10 cellular contexts compared by ENCODE assay signal in genomic region chr19:27774827-27775226, GRCh38.
A peak's percentile ranks its signal among the peaks of the same experiment; 100 is the strongest.
DNase-seq lines count a peak whose midpoint lies in the region; ATAC-seq, FAIRE-seq and TF ChIP-seq lines count a peak whose summit lies in the region.
"Had no signal": no experiment of that assay in that cellular context is flagged by ENCODE, and none has a peak within 500 bp of the region (broad histone marks: within the 10 kb centered on the region; RNA-seq: fewer than 3 reads in every experiment).

No MANE protein-coding gene starts in this region.

- H3K27me3 ChIP-seq in MM.1S (replicated peaks; ENCODE audit: insufficient read depth, low read length) (no peaks in the 10 kb centered on the region), K562 (ENCODE audit: control insufficient read depth in 2 of 2, insufficient read depth in 2 of 2, low read length in 2 of 2) (no peaks in the 10 kb centered on the region)

- peak; percentile 19 for TF ChIP-seq CTCF in natural killer cell (IDR thresholded peaks at IDR 0.05)
- TF ChIP-seq CTCF in MM.1S (IDR thresholded peaks at IDR 0.05; ENCODE audit: low read length) = peak; percentile 43
- peak; percentile 37 to 61 (median 48); a peak in 5 of 6 replicates for TF ChIP-seq CTCF in K562 (IDR thresholded peaks at IDR 0.05 in 2 of 3, conservative IDR thresholded peaks at IDR 0.05 in 1 of 3; ENCODE audit: insufficient read depth in 2 of 3, low read depth in 1 of 3, low read length in 3 of 3)

- BruUV-seq in K562 (replicated peaks; lab: Mats Ljungman, UMichigan) = no TSS peak

- no peaks in the 10 kb centered on the region for H3F3A ChIP-seq in MM.1S (ENCODE audit: insufficient read depth, low read length)

- H3K9ac ChIP-seq in MM.1S (ENCODE audit: low read length) (no peak overlapping the region), K562 (ENCODE audit: insufficient read depth in 1 of 2, low read depth in 2 of 2, low read length in 2 of 2) (no peak overlapping the region)

- H3K4me2 ChIP-seq in MM.1S (ENCODE audit: low read depth, low read length) (no peak overlapping the region), K562 (ENCODE audit: insufficient read depth, low read length) (no peak overlapping the region)

- in situ Hi-C loops in K562 (cut with MboI) = no loop called here

- TF ChIP-seq RAD21 in K562 (CRISPR knock-in tag; conservative IDR thresholded peaks at IDR 0.05 in 1 of 2, IDR thresholded peaks at IDR 0.05 in 1 of 2) = 0 out of 4 replicates have a peak, but pooled peaks of 1 of the 2 experiments have one; percentile 4

- no peaks in the 10 kb centered on the region for H4K20me1 ChIP-seq in MM.1S (ENCODE audit: insufficient read depth, low read length)
- no peaks in the 10 kb centered on the region for H4K20me1 ChIP-seq in K562 (replicated peaks; ENCODE audit: control insufficient read depth, insufficient read depth, low read length)

- H3K4me1 ChIP-seq in MM.1S (ENCODE audit: low read length) = no peaks in the 10 kb centered on the region
- H3K4me1 ChIP-seq in K562 (replicated peaks in 1 of 2; ENCODE audit: control insufficient read depth in 2 of 2, insufficient read depth in 2 of 2, low read length in 2 of 2) = no peaks in the 10 kb centered on the region

- H2AFZ ChIP-seq in MM.1S (ENCODE audit: low read length) = no peak overlapping the region
- no peak overlapping the region for H2AFZ ChIP-seq in K562 (ENCODE audit: low read depth, low read length)

- H3K4me1 Mint-ChIP-seq in natural killer cell = no peaks in the 10 kb centered on the region
- H3K4me1 Mint-ChIP-seq in natural killer cell treated with Interleukin-12 subunit alpha and Interleukin-12 subunit beta and Interleukin-15 and Interleukin-18, amount 100 ng/mL, for 72 hours (ENCODE audit: low read depth in 2 of 2) = no peaks in the 10 kb centered on the region
- peaks cover 3 to 4% of the 10 kb centered on the region in 2 donors for H3K4me1 Mint-ChIP-seq in stimulated activated naive B cell treated with anti-CD40 and anti-IgM and Interleukin-4, amounts not matched to agents 10 μg/mL and 1 μg/mL and 100 μg/mL, for 72 hours

- H3K27ac ChIP-seq in MM.1S (ENCODE audit: low read length) (no peak overlapping the region), K562 (ENCODE audit: extremely low read depth, low read depth, low read length) (no peak overlapping the region)

- CTCF ChIA-PET in K562 (lab: Yijun Ruan, JAX; ENCODE audit: low intra/inter-chr PET ratio) = no interaction called here

- no peaks in the 10 kb centered on the region for H3K9me2 ChIP-seq in MM.1S (replicated peaks; ENCODE audit: insufficient read depth, low read length)

- ATAC-seq in natural killer cell (no peak), K562 (peak; percentile 59), HG03439 (IDR thresholded peaks at IDR 0.05; ENCODE audit: unreplicated experiment) (no peak), GM18867 (IDR thresholded peaks at IDR 0.05; ENCODE audit: unreplicated experiment) (no peak)
- no peak for ATAC-seq in natural killer cell treated with Interleukin-12 subunit alpha and Interleukin-12 subunit beta and Interleukin-15 and Interleukin-18, amount 100 ng/mL, for 72 hours
- peak; percentile 57 to 70 for ATAC-seq in stimulated activated naive B cell treated with anti-CD40 and anti-IgM and Interleukin-4, amounts not matched to agents 10 μg/mL and 1 μg/mL and 100 μg/mL, for 72 hours (replicated peaks)
- ATAC-seq: naive thymus-derived CD8-positive, alpha-beta T cell had no signal

- no peak overlapping the region for H3K27ac Mint-ChIP-seq in natural killer cell
- H3K27ac Mint-ChIP-seq in natural killer cell treated with Interleukin-12 subunit alpha and Interleukin-12 subunit beta and Interleukin-15 and Interleukin-18, amount 100 ng/mL, for 72 hours = no peak overlapping the region
- no peak overlapping the region for H3K27ac Mint-ChIP-seq in stimulated activated naive B cell treated with anti-CD40 and anti-IgM and Interleukin-4, amounts not matched to agents 10 μg/mL and 1 μg/mL and 100 μg/mL, for 72 hours
- H3K27ac Mint-ChIP-seq: naive thymus-derived CD8-positive, alpha-beta T cell; T-helper 1 cell treated with Interleukin-12 subunit alpha and Interleukin-12 subunit beta and Interleukin-4 antibody, amounts not matched to agents 30 μg/mL and 1 μg/mL, for 36 hours had no signal

- WGBS in K562 (ENCODE audit: insufficient coverage, low coverage, missing lambda C conversion rate) = 76% methylated on average over 6 of the region's 7 CpGs

- H3K9me3 Mint-ChIP-seq in natural killer cell = peaks cover 26 to 34% of the 10 kb centered on the region in 2 donors
- H3K9me3 Mint-ChIP-seq in natural killer cell treated with Interleukin-12 subunit alpha and Interleukin-12 subunit beta and Interleukin-15 and Interleukin-18, amount 100 ng/mL, for 72 hours = peaks cover 38% of the 10 kb centered on the region
- H3K9me3 Mint-ChIP-seq in stimulated activated naive B cell treated with anti-CD40 and anti-IgM and Interleukin-4, amounts not matched to agents 10 μg/mL and 1 μg/mL and 100 μg/mL, for 72 hours = peaks cover 34 to 52% of the 10 kb centered on the region in 2 donors

- H3K9me3 ChIP-seq in MM.1S (replicated peaks; ENCODE audit: insufficient read depth, low read length) (no peaks in the 10 kb centered on the region), K562 (replicated peaks; ENCODE audit: control insufficient read depth, insufficient read depth, low read depth, low read length) (peaks cover 3% of the 10 kb centered on the region; the same call in 1 of the 2 replicates)

- H3K4me3 ChIP-seq in MM.1S (ENCODE audit: low read length) = no peak overlapping the region
- no peak overlapping the region for H3K4me3 ChIP-seq in K562

- POLR2A ChIA-PET in K562 (lab: Yijun Ruan, JAX) = interaction anchor here (0.6 kb wide), 1 partner anchor 23 kb away, joined by 3 read pairs; no protein-coding TSS in a partner anchor

- no peaks in the 10 kb centered on the region for H3K9me1 ChIP-seq in K562 (ENCODE audit: control insufficient read depth, insufficient read depth, low read length)

- no peak overlapping the region for H3K4me3 Mint-ChIP-seq in natural killer cell
- no peak overlapping the region for H3K4me3 Mint-ChIP-seq in natural killer cell treated with Interleukin-12 subunit alpha and Interleukin-12 subunit beta and Interleukin-15 and Interleukin-18, amount 100 ng/mL, for 72 hours
- H3K4me3 Mint-ChIP-seq in stimulated activated naive B cell treated with anti-CD40 and anti-IgM and Interleukin-4, amounts not matched to agents 10 μg/mL and 1 μg/mL and 100 μg/mL, for 72 hours = no peak overlapping the region
- H3K4me3 Mint-ChIP-seq: naive thymus-derived CD8-positive, alpha-beta T cell; T-helper 1 cell treated with Interleukin-12 subunit alpha and Interleukin-12 subunit beta and Interleukin-4 antibody, amounts not matched to agents 30 μg/mL and 1 μg/mL, for 36 hours had no signal

- no peak for FAIRE-seq in K562 (lab: Jason Lieb, UNC)

- H3K36me3 ChIP-seq in MM.1S (replicated peaks; ENCODE audit: insufficient read depth, low read length) = no peaks in the 10 kb centered on the region
- peaks cover 19% of the 10 kb centered on the region; the same call in 1 of the 3 replicates for H3K36me3 ChIP-seq in K562 (ENCODE audit: control insufficient read depth, insufficient read depth, low read length)

- no peak for DNase-seq in natural killer cell
- DNase-seq in natural killer cell treated with Interleukin-12 subunit alpha and Interleukin-12 subunit beta and Interleukin-15 and Interleukin-18, amount 100 ng/mL, for 72 hours (ENCODE audit: low spot score) = no peak
- DNase-seq in MM.1S = peak; percentile 45
- DNase-seq in K562 (ENCODE audit: extremely low read depth in 1 of 4, low spot score in 3 of 4) = peak; percentile 35 to 74 (median 56)
- DNase-seq in stimulated activated naive B cell treated with anti-CD40 and anti-IgM and Interleukin-4, amounts not matched to agents 10 μg/mL and 1 μg/mL and 100 μg/mL, for 72 hours = peak; percentile 11
- DNase-seq in occipital lobe (lab: John Stamatoyannopoulos, UW) = no peak
- DNase-seq: naive thymus-derived CD8-positive, alpha-beta T cell had no signal

- intact Hi-C loops in natural killer cell (cut with micrococcal nuclease) (loop anchor here (10.0 kb wide), 2 partner anchors 550 to 940 kb away; no protein-coding TSS in a partner anchor), K562 (cut with micrococcal nuclease) (no loop called here)

- H3K79me2 ChIP-seq in MM.1S (ENCODE audit: low read length) (no peaks in the 10 kb centered on the region), K562 (ENCODE audit: control insufficient read depth, insufficient read depth, low read length) (no peaks in the 10 kb centered on the region)

- TF ChIP-seq POLR2A in K562 (conservative IDR thresholded peaks at IDR 0.05) = no peak

- H3K36me3 Mint-ChIP-seq in natural killer cell = peaks cover 78% of the 10 kb centered on the region
- peaks cover 74% of the 10 kb centered on the region for H3K36me3 Mint-ChIP-seq in natural killer cell treated with Interleukin-12 subunit alpha and Interleukin-12 subunit beta and Interleukin-15 and Interleukin-18, amount 100 ng/mL, for 72 hours
- H3K36me3 Mint-ChIP-seq in stimulated activated naive B cell treated with anti-CD40 and anti-IgM and Interleukin-4, amounts not matched to agents 10 μg/mL and 1 μg/mL and 100 μg/mL, for 72 hours = peaks cover 68 to 92% of the 10 kb centered on the region in 2 donors

- no peaks in the 10 kb centered on the region for H3K27me3 Mint-ChIP-seq in natural killer cell (ENCODE audit: low read depth in 2 of 2)
- no peaks in the 10 kb centered on the region for H3K27me3 Mint-ChIP-seq in natural killer cell treated with Interleukin-12 subunit alpha and Interleukin-12 subunit beta and Interleukin-15 and Interleukin-18, amount 100 ng/mL, for 72 hours
- no peaks in the 10 kb centered on the region for H3K27me3 Mint-ChIP-seq in stimulated activated naive B cell treated with anti-CD40 and anti-IgM and Interleukin-4, amounts not matched to agents 10 μg/mL and 1 μg/mL and 100 μg/mL, for 72 hours
- H3K27me3 Mint-ChIP-seq: naive thymus-derived CD8-positive, alpha-beta T cell had no signal

- TF ChIP-seq EP300 in K562 (IDR thresholded peaks at IDR 0.05; ENCODE audit: low read length) = no peak

TF ChIP-seq in K562, 482 proteins besides CTCF, POLR2A, EP300 and RAD21:
- TF ChIP-seq RBBP5 (IDR thresholded peaks at IDR 0.05; ENCODE audit: borderline replicate concordance, insufficient read depth, low read length, poor library complexity, severe bottlenecking) (no peak), KDM5B (IDR thresholded peaks at IDR 0.05; ENCODE audit: insufficient replicate concordance, low read depth, low read length) (no peak), STAT5A (IDR thresholded peaks at IDR 0.05; ENCODE audit: borderline replicate concordance, low read length) (no peak), CBX3 (IDR thresholded peaks at IDR 0.05; ENCODE audit: borderline replicate concordance in 1 of 2, low read length in 2 of 2) (0 out of 3 replicates have a peak, but pooled peaks of 1 of the 2 experiments have one; percentile 14), NFXL1 (CRISPR knock-in tag; IDR thresholded peaks at IDR 0.05) (no peak), MAFG (tag; conservative IDR thresholded peaks at IDR 0.05) (0 out of 2 replicates have a peak, but pooled peaks have one; percentile 5), ZNF589 (CRISPR knock-in tag; IDR thresholded peaks at IDR 0.05; ENCODE audit: low read depth) (no peak), ZNF431 (CRISPR knock-in tag; IDR thresholded peaks at IDR 0.05) (no peak)
TF ChIP-seq in K562: peak in this region for 2.

Comparison
In these comparisons a context has a peak if more than half of its experiments do, and no peak if none do; other contexts are left out.
1. ATAC-seq: peak in K562 (single experiment) and stimulated activated naive B cell treated with anti-CD40 and anti-IgM and Interleukin-4, amounts not matched to agents 10 μg/mL and 1 μg/mL and 100 μg/mL, for 72 hours (2 of 2); none in natural killer cell (0 of 3), natural killer cell treated with Interleukin-12 subunit alpha and Interleukin-12 subunit beta and Interleukin-15 and Interleukin-18, amount 100 ng/mL, for 72 hours (0 of 2), HG03439 (single experiment) and GM18867 (single experiment).
2. DNase-seq: peak in MM.1S (single experiment), K562 (4 of 4) and stimulated activated naive B cell treated with anti-CD40 and anti-IgM and Interleukin-4, amounts not matched to agents 10 μg/mL and 1 μg/mL and 100 μg/mL, for 72 hours (single experiment); none in natural killer cell (single experiment), natural killer cell treated with Interleukin-12 subunit alpha and Interleukin-12 subunit beta and Interleukin-15 and Interleukin-18, amount 100 ng/mL, for 72 hours (single experiment) and occipital lobe (single experiment).
3. Peak in every context shown above with its lines, with median percentiles within 50 percentile points of each other: CTCF ChIP-seq.